In genomic region chr6:23266536-23266935, GRCh38 we compare ENCODE assay signal across 27 cellular contexts.
"Had no signal": no experiment of that assay in that cellular context is flagged by ENCODE, and none has a peak within 500 bp of the region (broad histone marks: within the 10 kb centered on the region; RNA-seq: fewer than 3 reads in every experiment).

No MANE protein-coding gene starts in this region.

- H3K27me3 ChIP-seq: left lung, ovary, right atrium auricular region, right lobe of liver, stomach, testis, thyroid gland, upper lobe of right lung had no signal

- H3K4me3 ChIP-seq: left lung, lower lobe of right lung, ovary, right atrium auricular region, right lobe of liver, smooth muscle cell, stomach, testis, thyroid gland, upper lobe of right lung had no signal

- H3K4me3 Mint-ChIP-seq: immature natural killer cell; mesothelial cell of epicardium; naive B cell; natural killer cell; stimulated activated naive B cell treated with anti-CD40 and anti-IgM and Interleukin-4, amounts not matched to agents 10 μg/mL and 1 μg/mL and 100 μg/mL, for 72 hours had no signal

- H3K36me3 Mint-ChIP-seq: naive B cell; natural killer cell; stimulated activated naive B cell treated with anti-CD40 and anti-IgM and Interleukin-4, amounts not matched to agents 10 μg/mL and 1 μg/mL and 100 μg/mL, for 72 hours had no signal

- H3K36me3 ChIP-seq: left lung, lower lobe of right lung, ovary, right atrium auricular region, right lobe of liver, stomach, thyroid gland, upper lobe of right lung had no signal

- ATAC-seq: left colon; left lung; lower lobe of right lung; natural killer cell; right lobe of liver; stimulated activated naive B cell treated with anti-CD40 and anti-IgM and Interleukin-4, amounts not matched to agents 10 μg/mL and 1 μg/mL and 100 μg/mL, for 72 hours; stimulated activated naive CD8-positive, alpha-beta T cell treated with anti-CD3 and anti-CD28 coated beads, Interleukin-15, Interleukin-2, amounts not matched to agents 100 U/mL and 50 U/mL, for 24 hours; upper lobe of right lung had no signal

- H3K4me1 ChIP-seq: left lung, lower lobe of right lung, right atrium auricular region, stomach, testis, thyroid gland, upper lobe of right lung had no signal

- H3K27ac ChIP-seq: left lung, lower lobe of right lung, ovary, right atrium auricular region, right lobe of liver, stomach, testis, thyroid gland, upper lobe of right lung had no signal

- DNase-seq: hypothalamus; immature natural killer cell; kidney; left colon; left lung; lower lobe of right lung; mammary epithelial cell; mesenchymal stem cell; naive B cell; natural killer cell; ovary; right lobe of liver; stimulated activated CD4-positive, alpha-beta T cell treated with anti-CD3 and anti-CD28 coated beads, Interleukin-1b, Interleukin-23, amount 100 ng/mL, for 48 hours; stimulated activated CD4-positive, alpha-beta T cell treated with anti-CD3 and anti-CD28 coated beads, Interleukin-2, amount 100 ng/mL, for 48 hours; stimulated activated naive B cell treated with anti-CD40 and anti-IgM and Interleukin-4, amounts not matched to agents 10 μg/mL and 1 μg/mL and 100 μg/mL, for 72 hours; stimulated activated naive CD8-positive, alpha-beta T cell treated with anti-CD3 and anti-CD28 coated beads, Interleukin-15, Interleukin-2, amounts not matched to agents 100 U/mL and 50 U/mL, for 24 hours; stomach; testis; thyroid gland; trophoblast cell; upper lobe of right lung had no signal

- H3K9me3 ChIP-seq: lower lobe of right lung, ovary, right atrium auricular region, right lobe of liver, stomach, testis, thyroid gland, upper lobe of right lung had no signal

- H3K27me3 Mint-ChIP-seq: naive B cell; progenitor cell of endocrine pancreas; stimulated activated naive B cell treated with anti-CD40 and anti-IgM and Interleukin-4, amounts not matched to agents 10 μg/mL and 1 μg/mL and 100 μg/mL, for 72 hours had no signal

- H3K4me1 Mint-ChIP-seq: immature natural killer cell; mesothelial cell of epicardium; naive B cell; natural killer cell; stimulated activated naive B cell treated with anti-CD40 and anti-IgM and Interleukin-4, amounts not matched to agents 10 μg/mL and 1 μg/mL and 100 μg/mL, for 72 hours had no signal

- H3K27ac Mint-ChIP-seq: immature natural killer cell; mesothelial cell of epicardium; naive B cell; natural killer cell; progenitor cell of endocrine pancreas; stimulated activated naive B cell treated with anti-CD40 and anti-IgM and Interleukin-4, amounts not matched to agents 10 μg/mL and 1 μg/mL and 100 μg/mL, for 72 hours had no signal

- FAIRE-seq: islet of Langerhans, kidney, urothelium cell line had no signal
